In the genomic region with DNA sequence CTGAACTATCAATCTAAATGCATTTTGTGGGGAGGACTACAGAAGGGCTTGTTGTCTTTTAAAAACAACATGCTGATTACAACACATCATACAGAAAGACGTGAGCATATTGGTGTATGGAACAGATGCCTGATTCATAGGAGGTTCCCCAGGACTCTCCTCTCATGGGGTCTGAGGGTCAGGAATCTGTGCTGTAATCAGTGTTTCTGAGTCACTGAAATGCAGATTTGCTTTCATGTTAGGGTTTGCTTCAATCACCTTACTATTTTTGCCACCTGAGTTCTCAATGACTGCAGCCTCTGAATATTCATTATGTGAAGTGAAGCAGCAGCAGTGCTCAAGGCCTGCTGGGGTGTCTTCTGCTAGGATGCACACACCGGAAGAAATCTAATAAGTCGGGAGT, we compare ENCODE assay signal across 16 cellular contexts. TPM values are rescaled to one million over a fixed set of nuclear protein-coding genes. Genes with fewer than 3 reads are reported as not detected.
DNase-seq lines count a peak whose midpoint lies in the region; ATAC-seq, FAIRE-seq and TF ChIP-seq lines count a peak whose summit lies in the region.
"Had no signal": no experiment of that assay in that cellular context is flagged by ENCODE, and none has a peak within 500 bp of the region (broad histone marks: within the 10 kb centered on the region; RNA-seq: fewer than 3 reads in every experiment).

No MANE protein-coding gene starts in this region.

- BruUV-seq in HepG2 (replicated peaks; lab: Mats Ljungman, UMichigan), result no TSS peak

- H3K4me2 ChIP-seq in OCI-LY1 (ENCODE audit: low read length) (peak overlapping the region; percentile 71), HepG2 (ENCODE audit: low read depth, low read length) (no peak overlapping the region)

- DNase-seq in cardiac fibroblast (ENCODE audit: low read depth in 2 of 2), result peak; percentile 8 to 61
- no peak for DNase-seq in glutamatergic neuron
- peak in 1 of 49 donors; percentile 23 for DNase-seq in substantia nigra (lab: John Stamatoyannopoulos, UW)
- no peak for DNase-seq in left lung
- DNase-seq in HepG2 (ENCODE audit: low spot score), result no peak
- no peak for DNase-seq in DMS53 (lab: John Stamatoyannopoulos, UW)
- DNase-seq: KG1, kidney glomerular epithelial cell, NCI-H1105, SJCRH30, small intestine, T1000 had no signal

- POLR2A ChIA-PET in HepG2 (lab: Yijun Ruan, JAX), result no interaction called here

- H3K36me3 Mint-ChIP-seq in glutamatergic neuron (ENCODE audit: unreplicated experiment), result no peaks in the 10 kb centered on the region

- H3K27ac Mint-ChIP-seq in glutamatergic neuron (ENCODE audit: unreplicated experiment), result peak overlapping the region; percentile 96

- in situ Hi-C loops in HepG2 (cut with HindIII; ENCODE audit: extremely low pct_ligation_motif_present, low pct_unique_long_range_greater_than_20kb), result no loop called here

- H4K20me1 ChIP-seq in OCI-LY1 (ENCODE audit: insufficient read depth, low read length) (no peaks in the 10 kb centered on the region), HepG2 (ENCODE audit: insufficient read depth, low read length) (no peaks in the 10 kb centered on the region)

- no peaks in the 10 kb centered on the region for H3K9me3 ChIP-seq in OCI-LY1 (ENCODE audit: low read length)
- H3K9me3 ChIP-seq in left lung, result no peaks in the 10 kb centered on the region
- no peaks in the 10 kb centered on the region for H3K9me3 ChIP-seq in HepG2 (ENCODE audit: low read length)
- H3K9me3 ChIP-seq: ascending aorta, esophagus muscularis mucosa, SJCRH30, tibial nerve had no signal

- TF ChIP-seq EP300 in HepG2 (IDR thresholded peaks at IDR 0.05; ENCODE audit: low read depth in 2 of 2, low read length in 2 of 2) (no peak), HepG2 (CRISPR knock-in tag; IDR thresholded peaks at IDR 0.05; ENCODE audit: borderline replicate concordance) (no peak)

- ATAC-seq in left lung (no peak), HepG2 (no peak)

- peak overlapping the region; percentile 80 for H3K4me3 Mint-ChIP-seq in glutamatergic neuron (ENCODE audit: unreplicated experiment)

- TF ChIP-seq RAD21 in HepG2 (CRISPR knock-in tag; IDR thresholded peaks at IDR 0.05), result no peak

- H3K4me3 ChIP-seq in OCI-LY1 (ENCODE audit: low read depth, low read length, poor library complexity, severe bottlenecking) (peak overlapping the region; percentile 75), cardiac fibroblast (replicated peaks in 1 of 2; ENCODE audit: low read depth in 2 of 2, low read length in 2 of 2) (no peak overlapping the region), left lung (no peak overlapping the region), HepG2 (replicated peaks in 1 of 3; ENCODE audit: insufficient read depth in 1 of 3, low read depth in 2 of 3, low read length in 3 of 3) (no peak overlapping the region)
- H3K4me3 ChIP-seq: ascending aorta, esophagus muscularis mucosa, SJCRH30, tibial nerve had no signal

- CTCF ChIA-PET in HepG2 (lab: Yijun Ruan, JAX; ENCODE audit: low intra/inter-chr PET ratio, low total read pairs), result no interaction called here

- intact Hi-C loops in left lung (cut with DNase I), result no loop called here
- intact Hi-C loops in HepG2 (cut with micrococcal nuclease; ENCODE audit: unreplicated experiment), result no loop called here

- H3K36me3 ChIP-seq in OCI-LY1 (ENCODE audit: insufficient read depth, low read length) (no peaks in the 10 kb centered on the region), left lung (no peaks in the 10 kb centered on the region), HepG2 (replicated peaks in 1 of 2; ENCODE audit: control insufficient read depth in 1 of 2, insufficient read depth in 2 of 2, low read length in 2 of 2) (no peaks in the 10 kb centered on the region)
- H3K36me3 ChIP-seq: ascending aorta, esophagus muscularis mucosa, SJCRH30, tibial nerve had no signal

- H3K79me2 ChIP-seq in OCI-LY1 (ENCODE audit: insufficient read depth, low read length) (peaks cover 39% of the 10 kb centered on the region), HepG2 (ENCODE audit: insufficient read depth, low read length) (no peaks in the 10 kb centered on the region)

- peaks cover 37% of the 10 kb centered on the region for H3K4me1 Mint-ChIP-seq in glutamatergic neuron (ENCODE audit: low read depth, unreplicated experiment)

- no peak for FAIRE-seq in HepG2 (lab: Jason Lieb, UNC)
- FAIRE-seq: small intestine had no signal

- no peaks in the 10 kb centered on the region for H3K27me3 ChIP-seq in OCI-LY1 (ENCODE audit: insufficient read depth, low read length)
- H3K27me3 ChIP-seq in left lung, result no peaks in the 10 kb centered on the region
- H3K27me3 ChIP-seq in HepG2 (ENCODE audit: control insufficient read depth in 1 of 2, insufficient read depth in 2 of 2, low read length in 2 of 2), result no peaks in the 10 kb centered on the region
- H3K27me3 ChIP-seq: ascending aorta, esophagus muscularis mucosa, SJCRH30, tibial nerve had no signal

- peaks cover 75% of the 10 kb centered on the region for H3K4me1 ChIP-seq in OCI-LY1 (ENCODE audit: insufficient read depth, low read length, severe bottlenecking)
- no peaks in the 10 kb centered on the region for H3K4me1 ChIP-seq in left lung
- H3K4me1 ChIP-seq in HepG2 (ENCODE audit: insufficient read depth, low read length), result no peaks in the 10 kb centered on the region
- H3K4me1 ChIP-seq: SJCRH30 had no signal

- no peaks in the 10 kb centered on the region for H3F3A ChIP-seq in OCI-LY1 (ENCODE audit: insufficient read depth, low read length)

- H3K27me3 Mint-ChIP-seq in glutamatergic neuron (ENCODE audit: unreplicated experiment), result no peaks in the 10 kb centered on the region

- no peaks in the 10 kb centered on the region for H3K9me2 ChIP-seq in OCI-LY1 (ENCODE audit: low read depth, low read length)

- H2AFZ ChIP-seq in OCI-LY1 (ENCODE audit: low read length) (no peak overlapping the region), HepG2 (ENCODE audit: low read length) (no peak overlapping the region)

- peaks cover 4% of the 10 kb centered on the region for H3K9me3 Mint-ChIP-seq in glutamatergic neuron (ENCODE audit: unreplicated experiment)

- WGBS in HepG2 (ENCODE audit: low lambda C conversion rate), result 49% methylated on average over 3 of the region's 3 CpGs

- no peak for TF ChIP-seq POLR2A in HepG2 (IDR thresholded peaks at IDR 0.05; ENCODE audit: insufficient read depth in 1 of 2, low read depth in 2 of 2, low read length in 2 of 2)

- H3K27ac ChIP-seq in OCI-LY1 (ENCODE audit: low read depth, low read length, poor library complexity, severe bottlenecking) (peak overlapping the region; percentile 79), substantia nigra (ENCODE audit: low read depth, low read length, poor library complexity, severe bottlenecking) (peak overlapping the region; percentile 80), left lung (no peak overlapping the region), HepG2 (ENCODE audit: extremely low read length, insufficient read depth, low read length) (no peak overlapping the region)
- H3K27ac ChIP-seq: ascending aorta, esophagus muscularis mucosa, SJCRH30 had no signal

- no peak for TF ChIP-seq CTCF in OCI-LY1 (IDR thresholded peaks at IDR 0.05; ENCODE audit: low read length)
- no peak for TF ChIP-seq CTCF in cardiac fibroblast (IDR thresholded peaks at IDR 0.05; ENCODE audit: low read depth, low read length)
- TF ChIP-seq CTCF in glutamatergic neuron (IDR thresholded peaks at IDR 0.05; ENCODE audit: partially characterized antibody, unreplicated experiment), result no peak
- no peak for TF ChIP-seq CTCF in left lung (IDR thresholded peaks at IDR 0.05)
- no peak for TF ChIP-seq CTCF in HepG2 (CRISPR knock-in tag; IDR thresholded peaks at IDR 0.05)

- H3K9ac ChIP-seq in OCI-LY1 (ENCODE audit: low read length) (peak overlapping the region; percentile 80; the same call in 1 of the 2 replicates), HepG2 (ENCODE audit: insufficient read depth, low read depth, low read length) (no peak overlapping the region)

TF ChIP-seq in HepG2, 621 proteins besides CTCF, POLR2A, EP300 and RAD21 (continues in another document):
- TF ChIP-seq ZNF740 (CRISPR knock-in tag; IDR thresholded peaks at IDR 0.05), result no peak

RNA-seq across cellular contexts. Expression of gene ANK3, which starts 0.6 kb away (rescaled TPM):
- total RNA-seq in glutamatergic neuron (ENCODE audit: unreplicated experiment) (84.9 TPM), left lung (10 to 100 TPM; 63.7 to 74.1 TPM), HepG2 (2016; rRNA removed; fragmentation: Illumina TruSeq; extraction: Trizol) (not detected in 2 replicates)
- not detected in 2 replicates for total RNA-seq in HepG2 (2016; cell fraction: cytosol; rRNA removed; fragmentation: Illumina TruSeq; extraction: Trizol; ENCODE audit: low read depth)
- 0.39 TPM in 1 of 2 replicates, not detected in the other for total RNA-seq in HepG2 (2016; cell fraction: insoluble cytoplasmic fraction; rRNA removed; fragmentation: Illumina TruSeq; extraction: Trizol)
- not detected in 2 replicates for total RNA-seq in HepG2 (2016; cell fraction: membrane; rRNA removed; fragmentation: Illumina TruSeq; extraction: Trizol)
- total RNA-seq in HepG2 (2016; cell fraction: nucleus; rRNA removed; fragmentation: Illumina TruSeq; extraction: Trizol), result not detected in 2 replicates
- polyA plus RNA-seq in HepG2 (2011; rRNA removed), result not detected in 2 replicates
- polyA plus RNA-seq in HepG2 (2011; cell fraction: cytosol; rRNA removed), result not detected in 2 replicates
- not detected in 2 replicates for polyA plus RNA-seq in HepG2 (2011; cell fraction: nucleus; rRNA removed)
- not detected in 2 replicates for polyA plus RNA-seq in HepG2 (2012)
- polyA plus RNA-seq in HepG2 (2016; cell fraction: cytosol; fragmentation: Illumina TruSeq; extraction: Trizol; ENCODE audit: low read depth), result not detected in 2 replicates
- not detected in 2 replicates for polyA plus RNA-seq in HepG2 (2016; cell fraction: insoluble cytoplasmic fraction; fragmentation: Illumina TruSeq; extraction: Trizol; ENCODE audit: low read depth)
- polyA plus RNA-seq in HepG2 (2016; cell fraction: membrane; fragmentation: Illumina TruSeq; extraction: Trizol; ENCODE audit: low read depth), result not detected in 2 replicates
- not detected in 2 replicates for polyA plus RNA-seq in HepG2 (2016; cell fraction: nucleus; fragmentation: Illumina TruSeq; extraction: Trizol; ENCODE audit: insufficient read depth, low read depth)
- polyA minus RNA-seq in HepG2 (2011; rRNA and poly(A)+ RNA removed; ENCODE audit: low replicate concordance), result 10.7 TPM in 1 of 2 replicates, not detected in the other
- not detected in 2 replicates for polyA minus RNA-seq in HepG2 (2011; cell fraction: cytosol; rRNA and poly(A)+ RNA removed)
- polyA minus RNA-seq in HepG2 (2011; cell fraction: nucleus; rRNA and poly(A)+ RNA removed), result not detected in 2 replicates

Comparison
In these comparisons a context has a peak if more than half of its experiments do, and no peak if none do; other contexts are left out.
1. H3K27ac ChIP-seq: peak in OCI-LY1 (single experiment) and substantia nigra (single experiment); none in left lung (0 of 2) and HepG2 (single experiment).
2. DNase-seq: peak in cardiac fibroblast (2 of 2); none in glutamatergic neuron (single experiment), left lung (0 of 2), HepG2 (single experiment) and DMS53 (single experiment).
3. RNA of gene ANK3, which starts 0.6 kb away (total RNA-seq): 84.9 TPM in glutamatergic neuron (single experiment) and 63.7 to 74.1 TPM in left lung; 0.39 TPM in HepG2; every median in the first group is over 10 times any median in the second.